In genomic region chr15:93929375-93930094, GRCh38 we compare ENCODE assay signal across 12 cellular contexts.
DNase-seq lines count a peak whose midpoint lies in the region; ATAC-seq and TF ChIP-seq lines count a peak whose summit lies in the region.
"Had no signal": no experiment of that assay in that cellular context is flagged by ENCODE, and none has a peak within 500 bp of the region (broad histone marks: within the 10 kb centered on the region; RNA-seq: fewer than 3 reads in every experiment).

No MANE protein-coding gene starts in this region.

- H3K27ac ChIP-seq in left lung (no peak overlapping the region), thyroid gland (no peak overlapping the region), OCI-LY7 (ENCODE audit: low read depth, low read length, poor library complexity, severe bottlenecking) (no peak overlapping the region)

- no peaks in the 10 kb centered on the region for H3K9me2 ChIP-seq in OCI-LY7 (ENCODE audit: insufficient read depth, low read length)

- no peak overlapping the region for H2AFZ ChIP-seq in OCI-LY7 (ENCODE audit: low read length)

- H3K9me3 ChIP-seq in left lung (no peaks in the 10 kb centered on the region), thyroid gland (no peaks in the 10 kb centered on the region), OCI-LY7 (ENCODE audit: low read length) (no peaks in the 10 kb centered on the region)

- H3K27me3 ChIP-seq in left lung: no peaks in the 10 kb centered on the region
- no peaks in the 10 kb centered on the region for H3K27me3 ChIP-seq in thyroid gland

- H3K27me3 Mint-ChIP-seq in activated T-cell treated with anti-CD3 and anti-CD28 coated beads, Interleukin-2, amount 50 U/mL, for 72 hours (ENCODE audit: low read depth): no peaks in the 10 kb centered on the region

- H3K9me3 Mint-ChIP-seq in activated T-cell treated with anti-CD3 and anti-CD28 coated beads, Interleukin-2, amount 50 U/mL, for 72 hours: peaks cover 0 to 2% of the 10 kb centered on the region in 2 donors
- H3K9me3 Mint-ChIP-seq: endodermal cell had no signal

- no peaks in the 10 kb centered on the region for H3K36me3 ChIP-seq in left lung
- H3K36me3 ChIP-seq in thyroid gland: no peaks in the 10 kb centered on the region
- H3K36me3 ChIP-seq in OCI-LY7 (ENCODE audit: insufficient read depth, low read length): no peaks in the 10 kb centered on the region

- H3K4me1 Mint-ChIP-seq in activated T-cell treated with anti-CD3 and anti-CD28 coated beads, Interleukin-2, amount 50 U/mL, for 72 hours (ENCODE audit: low read depth): no peaks in the 10 kb centered on the region

- intact Hi-C loops in left lung (cut with DNase I): no loop called here
- intact Hi-C loops in thyroid gland (cut with DNase I): no loop called here
- intact Hi-C loops in OCI-LY7 (cut with micrococcal nuclease; ENCODE audit: unreplicated experiment): no loop called here

- WGBS in thyroid gland, 2 donors: 33 to 41% methylated on average over 7 of the region's 7 CpGs

- CTCF ChIA-PET in OCI-LY7 (lab: Charles Lee; ENCODE audit: unreplicated experiment): no interaction called here

- peak; percentile 72 for ATAC-seq in left lung
- ATAC-seq in activated CD4-positive, CD25-positive, alpha-beta regulatory T cell treated with anti-CD3 and anti-CD28 coated beads, Interleukin-2, amount 50 U/mL, for 24 hours: no peak
- no peak for ATAC-seq in activated T-cell treated with anti-CD3 and anti-CD28 coated beads, Interleukin-2, amount 50 U/mL, for 72 hours (replicated peaks in 1 of 2)

- no peak for TF ChIP-seq POLR2A in thyroid gland (IDR thresholded peaks at IDR 0.05)

- no peak overlapping the region for H3K4me3 Mint-ChIP-seq in activated T-cell treated with anti-CD3 and anti-CD28 coated beads, Interleukin-2, amount 50 U/mL, for 72 hours
- H3K4me3 Mint-ChIP-seq: endodermal cell had no signal

- no peak overlapping the region for H3K27ac Mint-ChIP-seq in activated T-cell treated with anti-CD3 and anti-CD28 coated beads, Interleukin-2, amount 50 U/mL, for 72 hours
- H3K27ac Mint-ChIP-seq: endodermal cell had no signal

- DNase-seq in HPDE6-E6E7 (ENCODE audit: extremely low spot score): peak; percentile 12
- peak; percentile 63 to 87 for DNase-seq in cardiac fibroblast (ENCODE audit: low read depth in 2 of 2)
- no peak for DNase-seq in left lung
- peak; percentile 5 to 69 for DNase-seq in thyroid gland
- no peak for DNase-seq in COR-L47 (lab: John Stamatoyannopoulos, UW)
- no peak for DNase-seq in OCI-LY7 (ENCODE audit: low spot score)
- no peak for DNase-seq in activated T-cell treated with anti-CD3 and anti-CD28 coated beads, Interleukin-2, amount 50 U/mL, for 72 hours
- DNase-seq: activated effector memory CD4-positive, alpha-beta T cell treated with anti-CD3 and anti-CD28 coated beads, Interleukin-2, amount 50 U/mL, for 16 hours; endodermal cell; NCI-H446 treated with DMSO at 0.1 percent for 48 hours; T-helper 9 cell had no signal

- BruUV-seq in OCI-LY7 (replicated peaks; lab: Mats Ljungman, UMichigan): no TSS peak

- no peak overlapping the region for H3K4me2 ChIP-seq in OCI-LY7 (ENCODE audit: low read length)

- no peaks in the 10 kb centered on the region for H3K79me2 ChIP-seq in OCI-LY7 (ENCODE audit: insufficient read depth, low read depth, low read length)

- H3K4me1 ChIP-seq in left lung (no peaks in the 10 kb centered on the region), thyroid gland (no peaks in the 10 kb centered on the region), OCI-LY7 (ENCODE audit: insufficient read depth, low read length, poor library complexity, severe bottlenecking) (no peaks in the 10 kb centered on the region)

- POLR2A ChIA-PET in OCI-LY7 (lab: Charles Lee): no interaction called here

- H3K4me3 ChIP-seq in cardiac fibroblast (replicated peaks in 1 of 2; ENCODE audit: low read depth in 2 of 2, low read length in 2 of 2) (no peak overlapping the region), left lung (no peak overlapping the region), thyroid gland (replicated peaks in 1 of 3) (no peak overlapping the region), OCI-LY7 (ENCODE audit: low read depth, low read length, poor library complexity, severe bottlenecking) (no peak overlapping the region)

- H3K36me3 Mint-ChIP-seq in activated T-cell treated with anti-CD3 and anti-CD28 coated beads, Interleukin-2, amount 50 U/mL, for 72 hours (ENCODE audit: insufficient read depth in 2 of 2): no peaks in the 10 kb centered on the region

- H4K20me1 ChIP-seq in OCI-LY7 (ENCODE audit: insufficient read depth, low read length): no peaks in the 10 kb centered on the region

- TF ChIP-seq CTCF in cardiac fibroblast (IDR thresholded peaks at IDR 0.05; ENCODE audit: low read depth, low read length) (no peak), left lung (IDR thresholded peaks at IDR 0.05) (no peak), thyroid gland (IDR thresholded peaks at IDR 0.05) (no peak), OCI-LY7 (conservative IDR thresholded peaks at IDR 0.05; ENCODE audit: low read length) (no peak)

Comparison
In these comparisons a context has a peak if more than half of its experiments do, and no peak if none do; other contexts are left out.
1. DNase-seq: peak in HPDE6-E6E7 (single experiment), cardiac fibroblast (2 of 2) and thyroid gland (2 of 2); none in left lung (0 of 2), COR-L47 (single experiment), OCI-LY7 (single experiment) and activated T-cell treated with anti-CD3 and anti-CD28 coated beads, Interleukin-2, amount 50 U/mL, for 72 hours (0 of 2).